14 cellular contexts compared by ENCODE assay signal in genomic region chr2:204885747-204886146, GRCh38.
A peak's percentile ranks its signal among the peaks of the same experiment; 100 is the strongest.
DNase-seq lines count a peak whose midpoint lies in the region; ATAC-seq and TF ChIP-seq lines count a peak whose summit lies in the region.
"Had no signal": no experiment of that assay in that cellular context is flagged by ENCODE, and none has a peak within 500 bp of the region (broad histone marks: within the 10 kb centered on the region; RNA-seq: fewer than 3 reads in every experiment).

No MANE protein-coding gene starts in this region.

- H3K27ac ChIP-seq in neural cell (ENCODE audit: low read length), result no peak overlapping the region
- H3K27ac ChIP-seq: KMS-11, vagina had no signal

- H3K79me2 ChIP-seq in neural cell (replicated peaks; ENCODE audit: insufficient read depth, low read length), result no peaks in the 10 kb centered on the region

- no peak for TF ChIP-seq EP300 in neural cell (conservative IDR thresholded peaks at IDR 0.05; ENCODE audit: poor library complexity, severe bottlenecking)

- H3K9ac ChIP-seq in neural cell (ENCODE audit: low read length), result no peak overlapping the region
- H3K9ac ChIP-seq: KMS-11 had no signal

- H3K36me3 Mint-ChIP-seq in activated T-cell treated with anti-CD3 and anti-CD28 coated beads, Interleukin-2, amount 50 U/mL, for 72 hours (ENCODE audit: insufficient read depth in 2 of 2), result no peaks in the 10 kb centered on the region
- H3K36me3 Mint-ChIP-seq: CD8-positive, alpha-beta memory T cell; natural killer cell had no signal

- H2AFZ ChIP-seq in neural cell (ENCODE audit: low read depth, low read length), result no peak overlapping the region

- no peaks in the 10 kb centered on the region for H3K27me3 ChIP-seq in neural cell (ENCODE audit: insufficient read depth, low read depth, low read length)
- H3K27me3 ChIP-seq: vagina had no signal

- H3K9me2 ChIP-seq in neural cell (ENCODE audit: insufficient read depth, low read length), result no peaks in the 10 kb centered on the region

- no peaks in the 10 kb centered on the region for H3K27me3 Mint-ChIP-seq in activated T-cell treated with anti-CD3 and anti-CD28 coated beads, Interleukin-2, amount 50 U/mL, for 72 hours (ENCODE audit: low read depth)
- H3K27me3 Mint-ChIP-seq: activated B cell treated with CpG ODN at 0.5 μM for 24 hours; CD8-positive, alpha-beta memory T cell had no signal

- DNase-seq in GM13977 (ENCODE audit: low spot score) (no peak), NCI-H69 (lab: John Stamatoyannopoulos, UW) (peak; percentile 6), cardiac fibroblast (ENCODE audit: low read depth in 2 of 2) (peak; percentile 5 to 21), putamen (ENCODE audit: low spot score) (no peak)
- no peak for DNase-seq in activated T-cell treated with anti-CD3 and anti-CD28 coated beads, Interleukin-2, amount 50 U/mL, for 72 hours
- DNase-seq: activated B cell treated with CpG ODN at 0.5 μM for 24 hours; natural killer cell; NCI-H2081; stimulated activated naive CD4-positive, alpha-beta T cell treated with Interleukin-2 at 50 U/mL for 16 hours had no signal

- TF ChIP-seq CTCF in GM13977 (IDR thresholded peaks at IDR 0.05; ENCODE audit: extremely low read depth, insufficient read depth, missing control alignments) (peak; percentile 17), cardiac fibroblast (IDR thresholded peaks at IDR 0.05; ENCODE audit: low read depth, low read length) (peak; percentile 6), neural cell (IDR thresholded peaks at IDR 0.05; ENCODE audit: poor library complexity, severe bottlenecking) (no peak)

- no peaks in the 10 kb centered on the region for H3K9me3 ChIP-seq in neural cell (ENCODE audit: low read length)
- H3K9me3 ChIP-seq: vagina had no signal

- no peak for ATAC-seq in GM19467 (IDR thresholded peaks at IDR 0.05; ENCODE audit: unreplicated experiment)
- no peak for ATAC-seq in activated T-cell treated with anti-CD3 and anti-CD28 coated beads, Interleukin-2, amount 50 U/mL, for 72 hours (replicated peaks in 1 of 2)
- ATAC-seq: natural killer cell had no signal

- no peaks in the 10 kb centered on the region for H3K36me3 ChIP-seq in neural cell (ENCODE audit: insufficient read depth, low read length)
- H3K36me3 ChIP-seq: vagina had no signal

- peaks cover 5 to 7% of the 10 kb centered on the region in 2 donors for H3K9me3 Mint-ChIP-seq in activated T-cell treated with anti-CD3 and anti-CD28 coated beads, Interleukin-2, amount 50 U/mL, for 72 hours
- H3K9me3 Mint-ChIP-seq: activated B cell treated with CpG ODN at 0.5 μM for 24 hours; CD8-positive, alpha-beta memory T cell; natural killer cell had no signal

- TF ChIP-seq RAD21 in neural cell (conservative IDR thresholded peaks at IDR 0.05), result no peak

- no peak overlapping the region for H3K4me2 ChIP-seq in neural cell (ENCODE audit: low read length)
- H3K4me2 ChIP-seq: KMS-11 had no signal

- no peak overlapping the region for H3K27ac Mint-ChIP-seq in activated T-cell treated with anti-CD3 and anti-CD28 coated beads, Interleukin-2, amount 50 U/mL, for 72 hours
- H3K27ac Mint-ChIP-seq: activated B cell treated with CpG ODN at 0.5 μM for 24 hours, natural killer cell had no signal

- no peaks in the 10 kb centered on the region for H3F3A ChIP-seq in neural cell (ENCODE audit: insufficient read depth, low read length, poor library complexity, severe bottlenecking)

- no peaks in the 10 kb centered on the region for H4K20me1 ChIP-seq in neural cell (ENCODE audit: insufficient read depth)

- H3K4me3 ChIP-seq in cardiac fibroblast (replicated peaks in 1 of 2; ENCODE audit: low read depth in 2 of 2, low read length in 2 of 2) (no peak overlapping the region), neural cell (ENCODE audit: low read length) (no peak overlapping the region)
- H3K4me3 ChIP-seq: vagina had no signal

- peaks cover 18% of the 10 kb centered on the region for H3K4me1 Mint-ChIP-seq in activated T-cell treated with anti-CD3 and anti-CD28 coated beads, Interleukin-2, amount 50 U/mL, for 72 hours (ENCODE audit: low read depth)
- H3K4me1 Mint-ChIP-seq: activated B cell treated with CpG ODN at 0.5 μM for 24 hours had no signal

- in situ Hi-C loops in GM13977 (cut with MboI; ENCODE audit: low pct_unique_long_range_greater_than_20kb, low sequenced_read_pairs, unreplicated experiment), result no loop called here

- no peak overlapping the region for H3K4me3 Mint-ChIP-seq in activated T-cell treated with anti-CD3 and anti-CD28 coated beads, Interleukin-2, amount 50 U/mL, for 72 hours
- H3K4me3 Mint-ChIP-seq: activated B cell treated with CpG ODN at 0.5 μM for 24 hours; CD8-positive, alpha-beta memory T cell; natural killer cell had no signal

TF ChIP-seq in neural cell, 6 proteins besides CTCF, POLR2A, EP300 and RAD21:
- TF ChIP-seq SMC3 (conservative IDR thresholded peaks at IDR 0.05; ENCODE audit: poor library complexity) (peak; percentile 13), TAF1 (IDR thresholded peaks at IDR 0.05; ENCODE audit: low read depth) (no peak)
TF ChIP-seq in neural cell: peak in this region for 1.

Comparison
In these comparisons a context has a peak if more than half of its experiments do, and no peak if none do; other contexts are left out.
1. DNase-seq: peak in NCI-H69 (single experiment) and cardiac fibroblast (2 of 2); none in GM13977 (single experiment), putamen (single experiment) and activated T-cell treated with anti-CD3 and anti-CD28 coated beads, Interleukin-2, amount 50 U/mL, for 72 hours (0 of 2).